Comparison of ENCODE assay signal across 11 cellular contexts in genomic region chr9:134329886-134330285, GRCh38. TPM values are rescaled to one million over a fixed set of nuclear protein-coding genes. Genes with fewer than 3 reads are reported as not detected.
DNase-seq lines count a peak whose midpoint lies in the region; ATAC-seq, FAIRE-seq and TF ChIP-seq lines count a peak whose summit lies in the region.
"Had no signal": no experiment of that assay in that cellular context is flagged by ENCODE, and none has a peak within 500 bp of the region (broad histone marks: within the 10 kb centered on the region; RNA-seq: fewer than 3 reads in every experiment).

No MANE protein-coding gene starts in this region.

- H3K9me3 Mint-ChIP-seq in glutamatergic neuron (ENCODE audit: unreplicated experiment) (no peaks in the 10 kb centered on the region), osteocyte (ENCODE audit: unreplicated experiment) (no peaks in the 10 kb centered on the region)
- H3K9me3 Mint-ChIP-seq: activated naive CD4-positive, alpha-beta T cell treated with anti-CD3 and anti-CD28 coated beads, Interleukin-2, amount 10 ng/mL, durations not matched to agents 7 days and 5 days; naive B cell had no signal

- H3K9me3 ChIP-seq in A549 (no peaks in the 10 kb centered on the region), adipocyte (ENCODE audit: control insufficient read depth, low read length) (no peaks in the 10 kb centered on the region)

- H3K27ac ChIP-seq in A549: peak overlapping the region; percentile 20 to 99; a peak in 3 of 6 replicates

- TF ChIP-seq CTCF in A549 (IDR thresholded peaks at IDR 0.05): no peak
- no peak for TF ChIP-seq CTCF in glutamatergic neuron (IDR thresholded peaks at IDR 0.05; ENCODE audit: partially characterized antibody, unreplicated experiment)
- TF ChIP-seq CTCF in osteocyte (IDR thresholded peaks at IDR 0.05): no peak

- TF ChIP-seq RAD21 in A549 (conservative IDR thresholded peaks at IDR 0.05 in 1 of 2, IDR thresholded peaks at IDR 0.05 in 1 of 2): no peak

- no peak for TF ChIP-seq EP300 in A549 (IDR thresholded peaks at IDR 0.05)

- DNase-seq in A549 (ENCODE audit: low read depth in 1 of 2, low spot score in 1 of 2) (no peak), adipocyte (ENCODE audit: low read depth) (no peak), glutamatergic neuron (peak; percentile 10), osteocyte (ENCODE audit: extremely low spot score, unreplicated experiment) (no peak), DMS79 treated with DMSO at 0.1 percent for 48 hours (lab: John Stamatoyannopoulos, UW) (no peak)
- no peak for DNase-seq in stimulated activated CD4-positive, alpha-beta T cell treated with anti-CD3 and anti-CD28 coated beads, Interleukin-4, amount 100 ng/mL, for 1 hour
- DNase-seq: 8988T; activated naive CD4-positive, alpha-beta T cell treated with anti-CD3 and anti-CD28 coated beads, Interleukin-2, amount 10 ng/mL, durations not matched to agents 7 days and 5 days; naive B cell had no signal

- H3K4me3 Mint-ChIP-seq in glutamatergic neuron (ENCODE audit: unreplicated experiment): no peak overlapping the region
- peak overlapping the region; percentile 85 for H3K4me3 Mint-ChIP-seq in osteocyte (ENCODE audit: unreplicated experiment)
- H3K4me3 Mint-ChIP-seq: activated naive CD4-positive, alpha-beta T cell treated with anti-CD3 and anti-CD28 coated beads, Interleukin-2, amount 10 ng/mL, durations not matched to agents 7 days and 5 days had no signal

- H3K9ac ChIP-seq in adipocyte (ENCODE audit: low read length): peak overlapping the region; percentile 96

- no peaks in the 10 kb centered on the region for H3K36me3 ChIP-seq in adipocyte (ENCODE audit: control insufficient read depth, insufficient read depth, low read length, severe bottlenecking)

- no peak for FAIRE-seq in A549 (lab: Jason Lieb, UNC)

- H3K36me3 Mint-ChIP-seq in glutamatergic neuron (ENCODE audit: unreplicated experiment) (no peaks in the 10 kb centered on the region), osteocyte (ENCODE audit: unreplicated experiment) (no peaks in the 10 kb centered on the region)
- H3K36me3 Mint-ChIP-seq: activated naive CD4-positive, alpha-beta T cell treated with anti-CD3 and anti-CD28 coated beads, Interleukin-2, amount 10 ng/mL, durations not matched to agents 7 days and 5 days; naive B cell had no signal

- H3K27me3 ChIP-seq in adipocyte (replicated peaks; ENCODE audit: control insufficient read depth, insufficient read depth, low read length): no peaks in the 10 kb centered on the region

- H3K27me3 Mint-ChIP-seq in glutamatergic neuron (ENCODE audit: unreplicated experiment) (peaks cover 2% of the 10 kb centered on the region), osteocyte (ENCODE audit: unreplicated experiment) (no peaks in the 10 kb centered on the region)

- H3K27ac Mint-ChIP-seq in glutamatergic neuron (ENCODE audit: unreplicated experiment) (no peak overlapping the region), osteocyte (ENCODE audit: unreplicated experiment) (peak overlapping the region; percentile 74)
- H3K27ac Mint-ChIP-seq: activated naive CD4-positive, alpha-beta T cell treated with anti-CD3 and anti-CD28 coated beads, Interleukin-2, amount 10 ng/mL, durations not matched to agents 7 days and 5 days had no signal

- CTCF ChIA-PET in A549 (lab: Yijun Ruan, JAX): interaction anchor here (0.9 to 4.1 kb wide), 4 partner anchors 12 to 159 kb away, joined by 3 to 21 read pairs (median 4); no protein-coding TSS in a partner anchor

- no peak overlapping the region for H3K4me3 ChIP-seq in A549
- peak overlapping the region; percentile 93 for H3K4me3 ChIP-seq in adipocyte (ENCODE audit: low read length)

- peak overlapping the region; percentile 94 for H3K4me2 ChIP-seq in A549

- no peak for TF ChIP-seq POLR2A in A549 (IDR thresholded peaks at IDR 0.05; ENCODE audit: low read length)

- H3K4me1 Mint-ChIP-seq in glutamatergic neuron (ENCODE audit: low read depth, unreplicated experiment): peaks cover 16% of the 10 kb centered on the region
- H3K4me1 Mint-ChIP-seq in osteocyte (ENCODE audit: unreplicated experiment): peaks cover 52% of the 10 kb centered on the region
- H3K4me1 Mint-ChIP-seq: activated naive CD4-positive, alpha-beta T cell treated with anti-CD3 and anti-CD28 coated beads, Interleukin-2, amount 10 ng/mL, durations not matched to agents 7 days and 5 days had no signal

- POLR2A ChIA-PET in A549 (lab: Yijun Ruan, JAX): no interaction called here

- 37% methylated on average over 3 of the region's 5 CpGs for WGBS in A549 (ENCODE audit: missing lambda C conversion rate)

- H3K4me1 ChIP-seq in A549 (peaks cover 47% of the 10 kb centered on the region), adipocyte (ENCODE audit: control insufficient read depth, insufficient read depth, low read length) (peaks cover 65% of the 10 kb centered on the region)

- no peak for ATAC-seq in A549
- no peak for ATAC-seq in HG03159 (IDR thresholded peaks at IDR 0.05; ENCODE audit: unreplicated experiment)
- ATAC-seq in GM19035 (IDR thresholded peaks at IDR 0.05; ENCODE audit: unreplicated experiment): no peak

TF ChIP-seq in A549, 52 proteins besides CTCF, POLR2A, EP300 and RAD21:
- TF ChIP-seq RFX5 (IDR thresholded peaks at IDR 0.05) (no peak), FOXS1 (CRISPR knock-in tag; IDR thresholded peaks at IDR 0.05) (no peak), HES2 (IDR thresholded peaks at IDR 0.05) (no peak), JUN (IDR thresholded peaks at IDR 0.05) (no peak)

RNA-seq across cellular contexts. Expression of gene RXRA, which starts 3.6 kb away (rescaled TPM):
- 6.6 and 10.2 TPM in 2 replicates for polyA plus RNA-seq in A549 (2011; rRNA removed)
- 16.7 and 21.8 TPM in 2 replicates for polyA plus RNA-seq in A549 (2012; cell fraction: cytosol; rRNA removed)
- 25.5 and 28.7 TPM in 2 replicates for polyA plus RNA-seq in A549 (2012; cell fraction: nucleus; rRNA removed)
- polyA plus RNA-seq in A549 (2017; fragmentation: RNase III; extraction: RNeasy Plus Mini Kit Qiagen cat#74134 plus additional on column Dnase treatment): 22.0 to 23.9 TPM (median 22.5 TPM) in 3 replicates
- polyA minus RNA-seq in A549 (2011; rRNA and poly(A)+ RNA removed): 8.2 and 12.5 TPM in 2 replicates
- total RNA-seq in glutamatergic neuron (ENCODE audit: unreplicated experiment): 20.5 TPM
- total RNA-seq in osteocyte: 76.4 and 82.2 TPM in 2 replicates
